In the genomic region with DNA sequence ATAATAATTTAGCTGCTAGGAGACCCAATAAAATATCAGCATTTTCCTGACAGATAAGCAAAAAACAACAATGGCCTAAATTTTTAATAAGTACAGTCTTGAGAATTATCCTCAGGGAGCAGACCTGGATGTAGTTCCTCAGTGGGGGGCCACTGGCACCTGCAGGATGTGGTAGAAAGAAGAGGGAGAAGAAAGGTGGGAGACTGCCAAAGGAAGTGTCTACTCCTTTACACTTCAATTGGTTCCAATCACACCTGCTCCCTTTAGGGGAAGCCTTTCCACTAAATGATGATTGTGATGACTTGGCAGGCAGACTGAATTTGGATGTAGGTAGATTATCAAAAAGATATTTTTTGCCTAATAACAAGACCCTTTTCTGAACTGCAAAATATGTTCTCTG, we compare ENCODE assay signal across 23 cellular contexts.
DNase-seq lines count a peak whose midpoint lies in the region; ATAC-seq and TF ChIP-seq lines count a peak whose summit lies in the region.
"Had no signal": no experiment of that assay in that cellular context is flagged by ENCODE, and none has a peak within 500 bp of the region (broad histone marks: within the 10 kb centered on the region; RNA-seq: fewer than 3 reads in every experiment).

No MANE protein-coding gene starts in this region.

- intact Hi-C loops in activated CD8-positive, alpha-beta T cell treated with anti-CD3 and anti-CD28 coated beads for 36 hours (cut with micrococcal nuclease): no loop called here
- intact Hi-C loops in OCI-LY7 (cut with micrococcal nuclease; ENCODE audit: unreplicated experiment): no loop called here

- no peaks in the 10 kb centered on the region for H3K27me3 Mint-ChIP-seq in activated CD8-positive, alpha-beta T cell treated with anti-CD3 and anti-CD28 coated beads for 36 hours
- no peaks in the 10 kb centered on the region for H3K27me3 Mint-ChIP-seq in activated CD8-positive, alpha-beta T cell treated with anti-CD3 and anti-CD28 coated beads, Interleukin-2, amount 10 ng/mL, durations not matched to agents 7 days and 5 days (ENCODE audit: low read depth)
- H3K27me3 Mint-ChIP-seq in stimulated activated naive CD8-positive, alpha-beta T cell treated with anti-CD3 and anti-CD28 coated beads, Interleukin-15, Interleukin-2, amounts not matched to agents 100 ng/mL and 50 ng/mL, for 24 hours: no peaks in the 10 kb centered on the region
- no peaks in the 10 kb centered on the region for H3K27me3 Mint-ChIP-seq in stimulated activated naive CD8-positive, alpha-beta T cell treated with anti-CD3 and anti-CD28 coated beads, Interleukin-15, amount 100 ng/mL, for 72 hours

- H3K4me1 ChIP-seq in OCI-LY7 (ENCODE audit: insufficient read depth, low read length, poor library complexity, severe bottlenecking) (peaks cover 10% of the 10 kb centered on the region), thymus (ENCODE audit: control insufficient read depth, insufficient read depth, low read length) (peaks cover 19% of the 10 kb centered on the region)
- H3K4me1 ChIP-seq: BLaER1, HAP-1, SJCRH30 had no signal

- H3K36me3 ChIP-seq in OCI-LY7 (ENCODE audit: insufficient read depth, low read length) (no peaks in the 10 kb centered on the region), thymus (ENCODE audit: control insufficient read depth, insufficient read depth) (no peaks in the 10 kb centered on the region)
- H3K36me3 ChIP-seq: BLaER1, HAP-1, SJCRH30 had no signal

- no peaks in the 10 kb centered on the region for H3K36me3 Mint-ChIP-seq in activated CD8-positive, alpha-beta T cell treated with anti-CD3 and anti-CD28 coated beads for 36 hours (ENCODE audit: low read depth)
- no peaks in the 10 kb centered on the region for H3K36me3 Mint-ChIP-seq in activated CD8-positive, alpha-beta T cell treated with anti-CD3 and anti-CD28 coated beads, Interleukin-2, amount 10 ng/mL, durations not matched to agents 7 days and 5 days (ENCODE audit: low read depth)
- H3K36me3 Mint-ChIP-seq in stimulated activated naive CD8-positive, alpha-beta T cell treated with anti-CD3 and anti-CD28 coated beads, Interleukin-15, Interleukin-2, amounts not matched to agents 100 ng/mL and 50 ng/mL, for 24 hours (ENCODE audit: low read depth): no peaks in the 10 kb centered on the region
- H3K36me3 Mint-ChIP-seq: CD4-positive, CD25-positive, alpha-beta regulatory T cell had no signal

- H3K27ac Mint-ChIP-seq in activated CD8-positive, alpha-beta T cell treated with anti-CD3 and anti-CD28 coated beads for 36 hours: peak overlapping the region; percentile 88
- no peak overlapping the region for H3K27ac Mint-ChIP-seq in activated CD8-positive, alpha-beta T cell treated with anti-CD3 and anti-CD28 coated beads, Interleukin-2, amount 10 ng/mL, durations not matched to agents 7 days and 5 days
- H3K27ac Mint-ChIP-seq in stimulated activated naive CD8-positive, alpha-beta T cell treated with anti-CD3 and anti-CD28 coated beads, Interleukin-15, Interleukin-2, amounts not matched to agents 100 ng/mL and 50 ng/mL, for 24 hours: peak overlapping the region; percentile 37
- no peak overlapping the region for H3K27ac Mint-ChIP-seq in stimulated activated naive CD8-positive, alpha-beta T cell treated with anti-CD3 and anti-CD28 coated beads, Interleukin-15, amount 100 ng/mL, for 72 hours
- H3K27ac Mint-ChIP-seq: CD4-positive, CD25-positive, alpha-beta regulatory T cell had no signal

- no peak overlapping the region for H3K27ac ChIP-seq in OCI-LY7 (ENCODE audit: low read depth, low read length, poor library complexity, severe bottlenecking)
- peak overlapping the region; percentile 93 for H3K27ac ChIP-seq in thymus (ENCODE audit: low read depth)
- H3K27ac ChIP-seq: BLaER1, SJCRH30 had no signal

- peak overlapping the region; percentile 13; the same call in 1 of the 2 replicates for H2AFZ ChIP-seq in OCI-LY7 (ENCODE audit: low read length)

- in situ Hi-C loops in KBM-7 (cut with MboI; ENCODE audit: low pct_unique_long_range_greater_than_20kb, low sequenced_read_pairs): no loop called here

- DNase-seq in activated CD8-positive, alpha-beta T cell treated with anti-CD3 and anti-CD28 coated beads for 36 hours: no peak
- DNase-seq in activated CD8-positive, alpha-beta T cell treated with anti-CD3 and anti-CD28 coated beads, Interleukin-2, amount 10 ng/mL, durations not matched to agents 7 days and 5 days: no peak
- no peak for DNase-seq in stimulated activated naive CD8-positive, alpha-beta T cell treated with anti-CD3 and anti-CD28 coated beads, Interleukin-15, amount 100 ng/mL, for 72 hours
- DNase-seq in OCI-LY7 (ENCODE audit: low spot score): no peak
- DNase-seq in KBM-7: no peak
- DNase-seq in NCI-H446 treated with DMSO at 0.1 percent for 48 hours (lab: John Stamatoyannopoulos, UW): no peak
- DNase-seq: COR-L47, DMS53, GOT3, IMR-90, Karpas-422, NCI-H1092 treated with DMSO at 0.1 percent for 48 hours, NCI-H1436, NCI-H187 treated with DMSO at 0.1 percent for 48 hours, NCI-H526 treated with DMSO at 0.1 percent for 48 hours, PC-3, SJCRH30 had no signal

- peak overlapping the region; percentile 14 for H3K4me3 Mint-ChIP-seq in activated CD8-positive, alpha-beta T cell treated with anti-CD3 and anti-CD28 coated beads for 36 hours
- H3K4me3 Mint-ChIP-seq in activated CD8-positive, alpha-beta T cell treated with anti-CD3 and anti-CD28 coated beads, Interleukin-2, amount 10 ng/mL, durations not matched to agents 7 days and 5 days: no peak overlapping the region
- no peak overlapping the region for H3K4me3 Mint-ChIP-seq in stimulated activated naive CD8-positive, alpha-beta T cell treated with anti-CD3 and anti-CD28 coated beads, Interleukin-15, Interleukin-2, amounts not matched to agents 100 ng/mL and 50 ng/mL, for 24 hours
- peak overlapping the region in 1 of 2 donors; percentile 85 for H3K4me3 Mint-ChIP-seq in stimulated activated naive CD8-positive, alpha-beta T cell treated with anti-CD3 and anti-CD28 coated beads, Interleukin-15, amount 100 ng/mL, for 72 hours

- TF ChIP-seq CTCF in activated CD8-positive, alpha-beta T cell treated with anti-CD3 and anti-CD28 coated beads for 36 hours (IDR thresholded peaks at IDR 0.05): no peak
- no peak for TF ChIP-seq CTCF in OCI-LY7 (conservative IDR thresholded peaks at IDR 0.05; ENCODE audit: low read length)

- H3K9me3 ChIP-seq in OCI-LY7 (ENCODE audit: low read length) (no peaks in the 10 kb centered on the region), thymus (ENCODE audit: control insufficient read depth) (no peaks in the 10 kb centered on the region)
- H3K9me3 ChIP-seq: BLaER1, HAP-1, SJCRH30 had no signal

- CTCF ChIA-PET in activated CD8-positive, alpha-beta T cell treated with anti-CD3 and anti-CD28 coated beads for 36 hours (lab: Charles Lee): interaction anchor here (2.2 kb wide), 1 partner anchor 20 kb away, joined by 8 read pairs; no protein-coding TSS in a partner anchor
- CTCF ChIA-PET in activated CD8-positive, alpha-beta T cell treated with anti-CD3 and anti-CD28 coated beads, Interleukin-2, amount 10 ng/mL, durations not matched to agents 7 days and 5 days (lab: Charles Lee): interaction anchor here (1.0 to 1.3 kb wide), 3 partner anchors 12 to 388 kb away, joined by 3 to 7 read pairs (median 3); no protein-coding TSS in a partner anchor
- CTCF ChIA-PET in OCI-LY7 (lab: Charles Lee; ENCODE audit: unreplicated experiment): no interaction called here

- no peaks in the 10 kb centered on the region for H3K27me3 ChIP-seq in thymus (ENCODE audit: control insufficient read depth, insufficient read depth)
- H3K27me3 ChIP-seq: BLaER1, SJCRH30 had no signal

- no peak overlapping the region for H3K4me3 ChIP-seq in OCI-LY7 (ENCODE audit: low read depth, low read length, poor library complexity, severe bottlenecking)
- H3K4me3 ChIP-seq in thymus (ENCODE audit: low read length): no peak overlapping the region
- H3K4me3 ChIP-seq: BLaER1, HAP-1, SJCRH30 had no signal

- no peaks in the 10 kb centered on the region for H3K79me2 ChIP-seq in OCI-LY7 (ENCODE audit: insufficient read depth, low read depth, low read length)

- POLR2A ChIA-PET in activated CD8-positive, alpha-beta T cell treated with anti-CD3 and anti-CD28 coated beads for 36 hours (lab: Charles Lee): no interaction called here
- POLR2A ChIA-PET in activated CD8-positive, alpha-beta T cell treated with anti-CD3 and anti-CD28 coated beads, Interleukin-2, amount 10 ng/mL, durations not matched to agents 7 days and 5 days (lab: Charles Lee): no interaction called here
- POLR2A ChIA-PET in OCI-LY7 (lab: Charles Lee): no interaction called here

- no TSS peak for BruUV-seq in OCI-LY7 (replicated peaks; lab: Mats Ljungman, UMichigan)

- peaks cover 47% of the 10 kb centered on the region for H3K4me1 Mint-ChIP-seq in activated CD8-positive, alpha-beta T cell treated with anti-CD3 and anti-CD28 coated beads for 36 hours (ENCODE audit: low read depth)
- peaks cover 35% of the 10 kb centered on the region for H3K4me1 Mint-ChIP-seq in activated CD8-positive, alpha-beta T cell treated with anti-CD3 and anti-CD28 coated beads, Interleukin-2, amount 10 ng/mL, durations not matched to agents 7 days and 5 days (ENCODE audit: low read depth)
- H3K4me1 Mint-ChIP-seq in stimulated activated naive CD8-positive, alpha-beta T cell treated with anti-CD3 and anti-CD28 coated beads, Interleukin-15, Interleukin-2, amounts not matched to agents 100 ng/mL and 50 ng/mL, for 24 hours (ENCODE audit: low read depth): peaks cover 45% of the 10 kb centered on the region
- peaks cover 54% of the 10 kb centered on the region for H3K4me1 Mint-ChIP-seq in stimulated activated naive CD8-positive, alpha-beta T cell treated with anti-CD3 and anti-CD28 coated beads, Interleukin-15, amount 100 ng/mL, for 72 hours

- no peaks in the 10 kb centered on the region for H3K9me3 Mint-ChIP-seq in activated CD8-positive, alpha-beta T cell treated with anti-CD3 and anti-CD28 coated beads for 36 hours
- H3K9me3 Mint-ChIP-seq in activated CD8-positive, alpha-beta T cell treated with anti-CD3 and anti-CD28 coated beads, Interleukin-2, amount 10 ng/mL, durations not matched to agents 7 days and 5 days (ENCODE audit: insufficient read depth): no peaks in the 10 kb centered on the region
- no peaks in the 10 kb centered on the region for H3K9me3 Mint-ChIP-seq in stimulated activated naive CD8-positive, alpha-beta T cell treated with anti-CD3 and anti-CD28 coated beads, Interleukin-15, Interleukin-2, amounts not matched to agents 100 ng/mL and 50 ng/mL, for 24 hours
- no peaks in the 10 kb centered on the region for H3K9me3 Mint-ChIP-seq in stimulated activated naive CD8-positive, alpha-beta T cell treated with anti-CD3 and anti-CD28 coated beads, Interleukin-15, amount 100 ng/mL, for 72 hours

- no peaks in the 10 kb centered on the region for H3K9me2 ChIP-seq in OCI-LY7 (ENCODE audit: insufficient read depth, low read length)

- no peak for ATAC-seq in activated CD8-positive, alpha-beta T cell treated with anti-CD3 and anti-CD28 coated beads for 36 hours
- no peak for ATAC-seq in activated CD8-positive, alpha-beta T cell treated with anti-CD3 and anti-CD28 coated beads, Interleukin-2, amount 10 ng/mL, durations not matched to agents 7 days and 5 days
- ATAC-seq in stimulated activated naive CD8-positive, alpha-beta T cell treated with anti-CD3 and anti-CD28 coated beads, Interleukin-15, amount 100 ng/mL, for 72 hours: no peak
- ATAC-seq: PC-3, SK-N-SH treated with all-trans-retinoic acid at 6 μM for 48 hours had no signal

- H3K4me2 ChIP-seq in OCI-LY7 (ENCODE audit: low read length): no peak overlapping the region
- H3K4me2 ChIP-seq: BLaER1 had no signal

- H4K20me1 ChIP-seq in OCI-LY7 (ENCODE audit: insufficient read depth, low read length): no peaks in the 10 kb centered on the region
- H4K20me1 ChIP-seq: BLaER1 had no signal

Comparison
In these comparisons a context has a peak if more than half of its experiments do, and no peak if none do; other contexts are left out.
1. H3K27ac Mint-ChIP-seq: peak in activated CD8-positive, alpha-beta T cell treated with anti-CD3 and anti-CD28 coated beads for 36 hours (single experiment) and stimulated activated naive CD8-positive, alpha-beta T cell treated with anti-CD3 and anti-CD28 coated beads, Interleukin-15, Interleukin-2, amounts not matched to agents 100 ng/mL and 50 ng/mL, for 24 hours (single experiment); none in activated CD8-positive, alpha-beta T cell treated with anti-CD3 and anti-CD28 coated beads, Interleukin-2, amount 10 ng/mL, durations not matched to agents 7 days and 5 days (single experiment) and stimulated activated naive CD8-positive, alpha-beta T cell treated with anti-CD3 and anti-CD28 coated beads, Interleukin-15, amount 100 ng/mL, for 72 hours (0 of 2).